31 cellular contexts compared by ENCODE assay signal in genomic region chr15:99965376-99965775, GRCh38.
"Had no signal": no experiment of that assay in that cellular context is flagged by ENCODE, and none has a peak within 500 bp of the region (broad histone marks: within the 10 kb centered on the region; RNA-seq: fewer than 3 reads in every experiment).

No MANE protein-coding gene starts in this region.

- H3K36me3 ChIP-seq: ascending aorta had no signal

- H3K4me3 ChIP-seq: ascending aorta, K562, PC-9 had no signal

- H2AFZ ChIP-seq: PC-9 had no signal

- DNase-seq: activated B cell treated with CpG ODN at 0.5 μM for 24 hours; activated CD4-positive, alpha-beta memory T cell treated with anti-CD3 and anti-CD28 coated beads for 36 hours; activated CD4-positive, alpha-beta T cell treated with anti-CD3 and anti-CD28 coated beads for 4 hours; activated CD4-positive, alpha-beta T cell treated with anti-CD3 and anti-CD28 coated beads, Interleukin-2, amount 50 U/mL, for 1 hour; activated CD4-positive, CD25-positive, alpha-beta regulatory T cell treated with anti-CD3 and anti-CD28 coated beads, Interleukin-2, amount 50 U/mL, for 72 hours; activated CD8-positive, alpha-beta memory T cell treated with anti-CD3 and anti-CD28 coated beads, Interleukin-2, amount 50 U/mL, for 4 hours; activated naive CD4-positive, alpha-beta T cell; activated naive CD8-positive, alpha-beta T cell treated with anti-CD3 and anti-CD28 coated beads, Interleukin-2, amount 10 ng/mL, durations not matched to agents 7 days and 5 days; activated T-cell treated with anti-CD3 and anti-CD28 coated beads for 4 hours; activated T-cell treated with anti-CD3 and anti-CD28 coated beads, Interleukin-2, amount 50 U/mL, for 4 hours; amygdala; caudate nucleus; NCI-H1092 treated with DMSO at 0.1 percent for 48 hours; NCI-H1417; NCI-H146; NCI-H187; NCI-H2029 treated with DMSO at 0.1 percent for 48 hours; NCI-H2107; NCI-H2171; NCI-H510A; NCI-H526; NCI-H748 treated with DMSO at 0.1 percent for 48 hours; NK-92 treated with Interleukin-12 subunit alpha and Interleukin-12 subunit beta, amount 100 ng/mL, for 24 hours; PC-9; Right ventricle myocardium superior; T-helper 1 cell; T-helper 2 cell; T-helper 9 cell had no signal

- H3K4me2 ChIP-seq: PC-9 had no signal

- ATAC-seq: activated T-cell treated with anti-CD3 and anti-CD28 coated beads, Interleukin-2, amount 50 U/mL, for 4 hours; K562 had no signal

- H3K9me3 ChIP-seq: ascending aorta had no signal

- H3K4me1 ChIP-seq: ascending aorta had no signal

- H3K27ac ChIP-seq: ascending aorta, PC-9, VCaP had no signal

- H3K27me3 ChIP-seq: ascending aorta had no signal
